4 cellular contexts compared by ENCODE assay signal in genomic region chr16:334861-335632, GRCh38. TPM values are rescaled to one million over a fixed set of nuclear protein-coding genes. Genes with fewer than 3 reads are reported as not detected.
"Had no signal": no experiment of that assay in that cellular context is flagged by ENCODE, and none has a peak within 500 bp of the region (broad histone marks: within the 10 kb centered on the region; RNA-seq: fewer than 3 reads in every experiment).

No MANE protein-coding gene starts in this region.

RNA-seq across cellular contexts. Expression of gene PDIA2, which starts 52.1 kb away (rescaled TPM):
- total RNA-seq: activated CD4-positive, alpha-beta T cell treated with anti-CD3 and anti-CD28 coated beads for 36 hours; esophagus squamous epithelium had no signal
- polyA plus RNA-seq: naive thymus-derived CD8-positive, alpha-beta T cell had no signal

RNA-seq across cellular contexts. Expression of gene ARHGDIG, which starts 54.7 kb away (rescaled TPM):
- total RNA-seq: activated CD4-positive, alpha-beta T cell treated with anti-CD3 and anti-CD28 coated beads for 36 hours; esophagus squamous epithelium; lower leg skin had no signal
- polyA plus RNA-seq: naive thymus-derived CD8-positive, alpha-beta T cell had no signal
